Comparison of ENCODE assay signal across 21 cellular contexts in the genomic region with DNA sequence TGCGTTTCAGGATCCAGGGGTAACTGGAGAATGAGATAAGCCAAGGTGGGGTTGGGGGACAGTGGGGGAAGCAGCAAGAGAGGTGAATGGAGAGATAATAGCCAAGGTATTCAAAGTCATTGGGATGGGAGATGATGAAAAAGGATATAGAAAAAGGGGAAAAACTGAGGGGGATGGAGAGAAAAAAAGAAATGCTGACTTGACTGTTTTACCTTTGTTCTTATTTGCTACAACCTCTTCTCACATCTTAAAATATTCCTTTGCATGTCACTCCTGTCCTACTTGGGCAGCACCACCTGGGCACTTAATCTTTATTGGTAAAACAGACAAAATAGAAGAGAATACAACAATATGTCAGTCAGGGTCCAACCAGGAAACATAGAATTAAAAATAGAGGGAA. TPM values are rescaled to one million over a fixed set of nuclear protein-coding genes. Genes with fewer than 3 reads are reported as not detected.
DNase-seq lines count a peak whose midpoint lies in the region; ATAC-seq, FAIRE-seq and TF ChIP-seq lines count a peak whose summit lies in the region.
"Had no signal": no experiment of that assay in that cellular context is flagged by ENCODE, and none has a peak within 500 bp of the region (broad histone marks: within the 10 kb centered on the region; RNA-seq: fewer than 3 reads in every experiment).

No MANE protein-coding gene starts in this region.

- H4K20me1 ChIP-seq in IMR-90 (ENCODE audit: insufficient read depth, low read length), result no peaks in the 10 kb centered on the region
- no peaks in the 10 kb centered on the region for H4K20me1 ChIP-seq in H1 (replicated peaks in 1 of 2; ENCODE audit: control insufficient read depth in 1 of 2, insufficient read depth in 2 of 2, low read length in 2 of 2)
- H4K20me1 ChIP-seq: BLaER1 treated with 17β-estradiol and CSF1 and Interleukin-3, amounts not matched to agents 10 nM and 100 nM had no signal

- no peak overlapping the region for H3K27ac Mint-ChIP-seq in stimulated activated effector memory CD8-positive, alpha-beta T cell treated with anti-CD3 and anti-CD28 coated beads, Interleukin-12 subunit alpha, Interleukin-12 subunit beta, amount 100 ng/mL, for 72 hours
- H3K27ac Mint-ChIP-seq: B cell; CD4-positive, alpha-beta T cell; CD8-positive, alpha-beta T cell had no signal

- POLR2A ChIA-PET in A549 (lab: Yijun Ruan, JAX) (no interaction called here), IMR-90 (lab: Charles Lee; ENCODE audit: unreplicated experiment) (no interaction called here), H1 (lab: Charles Lee; ENCODE audit: partially characterized antibody) (no interaction called here)

- no peak overlapping the region for H2BK20ac ChIP-seq in IMR-90 (ENCODE audit: low read depth, low read length)
- H2BK20ac ChIP-seq in H1 (ENCODE audit: low read length), result no peak overlapping the region

- H3K79me1 ChIP-seq in IMR-90 (ENCODE audit: low read depth in 1 of 2, low read length in 2 of 2) (no peaks in the 10 kb centered on the region), H1 (ENCODE audit: low read depth, low read length) (no peaks in the 10 kb centered on the region)

- H3K4me3 Mint-ChIP-seq in stimulated activated effector memory CD8-positive, alpha-beta T cell treated with anti-CD3 and anti-CD28 coated beads, Interleukin-12 subunit alpha, Interleukin-12 subunit beta, amount 100 ng/mL, for 72 hours, result no peak overlapping the region
- H3K4me3 Mint-ChIP-seq: B cell; CD4-positive, alpha-beta T cell; CD8-positive, alpha-beta T cell had no signal

- intact Hi-C loops in IMR-90 (cut with micrococcal nuclease), result no loop called here

- H3K36me3 ChIP-seq in IMR-90 (ENCODE audit: control insufficient read depth, insufficient read depth, low read length), result no peaks in the 10 kb centered on the region
- no peaks in the 10 kb centered on the region for H3K36me3 ChIP-seq in H1 (ENCODE audit: control insufficient read depth in 2 of 4, insufficient read depth in 4 of 4, low read length in 3 of 4)
- H3K36me3 ChIP-seq: BLaER1 treated with 17β-estradiol and CSF1 and Interleukin-3, amounts not matched to agents 10 nM and 100 nM had no signal

- no peaks in the 10 kb centered on the region for H3K36me3 Mint-ChIP-seq in stimulated activated effector memory CD8-positive, alpha-beta T cell treated with anti-CD3 and anti-CD28 coated beads, Interleukin-12 subunit alpha, Interleukin-12 subunit beta, amount 100 ng/mL, for 72 hours
- H3K36me3 Mint-ChIP-seq: CD8-positive, alpha-beta T cell had no signal

- H3K14ac ChIP-seq in IMR-90 (replicated peaks; ENCODE audit: low read depth, low read length) (no peak overlapping the region), H1 (ENCODE audit: insufficient read length) (no peak overlapping the region)

- TF ChIP-seq CTCF in A549 (IDR thresholded peaks at IDR 0.05), result no peak
- no peak for TF ChIP-seq CTCF in IMR-90 (conservative IDR thresholded peaks at IDR 0.05; ENCODE audit: low read depth, low read length)
- no peak for TF ChIP-seq CTCF in H1 (IDR thresholded peaks at IDR 0.05; ENCODE audit: control extremely low read depth in 1 of 3, insufficient read depth in 1 of 3, low read depth in 1 of 3, low read length in 3 of 3)
- TF ChIP-seq CTCF in coronary artery (IDR thresholded peaks at IDR 0.05), result no peak

- TF ChIP-seq EP300 in A549 (IDR thresholded peaks at IDR 0.05) (no peak), H1 (IDR thresholded peaks at IDR 0.05; ENCODE audit: borderline replicate concordance in 1 of 2, low read depth in 2 of 2, low read length in 2 of 2) (no peak)

- H2BK120ac ChIP-seq in IMR-90 (ENCODE audit: low read depth, low read length) (no peak overlapping the region), H1 (replicated peaks; ENCODE audit: low read depth, low read length) (no peak overlapping the region)

- H2AK5ac ChIP-seq in IMR-90 (ENCODE audit: low read depth, low read length), result no peak overlapping the region
- no peak overlapping the region for H2AK5ac ChIP-seq in H1 (ENCODE audit: low read depth, low read length)

- no peak overlapping the region for H2AK9ac ChIP-seq in IMR-90 (replicated peaks; ENCODE audit: low read depth, low read length, poor library complexity)

- H3K27ac ChIP-seq in A549, result no peak overlapping the region
- no peak overlapping the region for H3K27ac ChIP-seq in IMR-90 (ENCODE audit: insufficient read depth, low read length)
- H3K27ac ChIP-seq in H1 (ENCODE audit: low read depth, low read length), result no peak overlapping the region
- no peak overlapping the region for H3K27ac ChIP-seq in coronary artery
- H3K27ac ChIP-seq: BLaER1 treated with 17β-estradiol and CSF1 and Interleukin-3, amounts not matched to agents 10 nM and 100 nM; C4-2B had no signal

- H3K23ac ChIP-seq in IMR-90 (ENCODE audit: low read depth, low read length), result no peak overlapping the region
- no peak overlapping the region for H3K23ac ChIP-seq in H1 (ENCODE audit: insufficient read length)

- no peaks in the 10 kb centered on the region for H3K23me2 ChIP-seq in H1 (ENCODE audit: low read depth, low read length)

- no peak overlapping the region for H4K91ac ChIP-seq in IMR-90 (ENCODE audit: insufficient read depth, low read depth, low read length)
- no peak overlapping the region for H4K91ac ChIP-seq in H1 (replicated peaks; ENCODE audit: insufficient read length, low read length)

- no peak overlapping the region for H3K4me2 ChIP-seq in A549
- H3K4me2 ChIP-seq in IMR-90 (ENCODE audit: low read depth, low read length), result no peak overlapping the region
- no peak overlapping the region for H3K4me2 ChIP-seq in H1 (ENCODE audit: insufficient read depth in 1 of 2, low read depth in 2 of 2, low read length in 2 of 2)
- H3K4me2 ChIP-seq: BLaER1 treated with 17β-estradiol and CSF1 and Interleukin-3, amounts not matched to agents 10 nM and 100 nM had no signal

- H2BK12ac ChIP-seq in H1 (ENCODE audit: low read depth, low read length), result no peak overlapping the region

- FAIRE-seq in A549 (lab: Jason Lieb, UNC), result no peak
- no peak for FAIRE-seq in H1 (lab: Jason Lieb, UNC)
- FAIRE-seq: A204.1, D721Med, G401.6, GM12891, GM19239 had no signal

- no peaks in the 10 kb centered on the region for H3K9me3 ChIP-seq in A549
- no peaks in the 10 kb centered on the region for H3K9me3 ChIP-seq in IMR-90 (ENCODE audit: control insufficient read depth, insufficient read depth, low read length)
- no peaks in the 10 kb centered on the region for H3K9me3 ChIP-seq in H1 (ENCODE audit: insufficient read depth in 2 of 2, low read depth in 1 of 2, low read length in 1 of 2)
- H3K9me3 ChIP-seq: BLaER1 treated with 17β-estradiol and CSF1 and Interleukin-3, amounts not matched to agents 10 nM and 100 nM; Caco-2 had no signal

- H3K56ac ChIP-seq in IMR-90 (ENCODE audit: extremely low read depth, insufficient read depth, low read length) (no peak overlapping the region), H1 (replicated peaks; ENCODE audit: insufficient read length, low read depth, low read length) (no peak overlapping the region)

- no peak overlapping the region for H2BK5ac ChIP-seq in IMR-90 (ENCODE audit: low read depth, low read length, poor library complexity, severe bottlenecking)
- no peak overlapping the region for H2BK5ac ChIP-seq in H1 (ENCODE audit: low read depth, low read length)

- H3K4me3 ChIP-seq in A549 (no peak overlapping the region), IMR-90 (ENCODE audit: insufficient read depth, low read depth, low read length) (no peak overlapping the region), H1 (ENCODE audit: extremely low read depth in 1 of 4, insufficient read depth in 2 of 4, low read depth in 3 of 4, low read length in 4 of 4) (no peak overlapping the region), coronary artery (no peak overlapping the region)
- H3K4me3 ChIP-seq: BLaER1 treated with 17β-estradiol and CSF1 and Interleukin-3, amounts not matched to agents 10 nM and 100 nM had no signal

- H3K27me3 ChIP-seq in IMR-90 (ENCODE audit: control insufficient read depth, insufficient read depth, low read length) (peaks cover 3% of the 10 kb centered on the region), H1 (replicated peaks in 1 of 4; ENCODE audit: control insufficient read depth in 3 of 4, extremely low read depth in 1 of 4, insufficient read depth in 3 of 4, low read length in 3 of 4) (no peaks in the 10 kb centered on the region)
- H3K27me3 ChIP-seq: BLaER1 treated with 17β-estradiol and CSF1 and Interleukin-3, amounts not matched to agents 10 nM and 100 nM had no signal

- WGBS in A549 (ENCODE audit: missing lambda C conversion rate), result 68% methylated on average over 1 of the region's 1 CpG
- no CpG with 5 or more reads among the region's 1 CpG for WGBS in IMR-90 (ENCODE audit: extremely low coverage in 2 of 2, insufficient read length in 1 of 2), 2 experiments
- 64% methylated on average over 1 of the region's 1 CpG; no CpG with 5 or more reads in 1 of the 2 experiments for WGBS in H1 (ENCODE audit: extremely low coverage in 1 of 2, insufficient coverage in 1 of 2, insufficient read length in 1 of 2, insufficient replicate concordance in 2 of 2, low coverage in 1 of 2, low lambda C conversion rate in 2 of 2, missing lambda C conversion rate in 1 of 2), 2 experiments

- no peak overlapping the region for H3K18ac ChIP-seq in IMR-90 (ENCODE audit: low read depth, low read length)
- H3K18ac ChIP-seq in H1 (ENCODE audit: extremely low read depth, low read length), result no peak overlapping the region

- CTCF ChIA-PET in A549 (lab: Yijun Ruan, JAX) (no interaction called here), IMR-90 (lab: Yijun Ruan, JAX) (no interaction called here), H1 (lab: Charles Lee; ENCODE audit: partially characterized antibody) (no interaction called here)

- no peaks in the 10 kb centered on the region for H3K4me1 ChIP-seq in A549
- no peaks in the 10 kb centered on the region for H3K4me1 ChIP-seq in IMR-90 (ENCODE audit: control insufficient read depth, insufficient read depth, low read length)
- peaks cover 0 to 3% (median 0%) of the 10 kb centered on the region in 4 experiments; a peak in 2 of 7 replicates for H3K4me1 ChIP-seq in H1 (replicated peaks in 1 of 4; ENCODE audit: control insufficient read depth in 3 of 4, insufficient read depth in 4 of 4, low read length in 3 of 4)
- H3K4me1 ChIP-seq: BLaER1 treated with 17β-estradiol and CSF1 and Interleukin-3, amounts not matched to agents 10 nM and 100 nM; Caco-2 had no signal

- in situ Hi-C loops in IMR-90 (cut with MboI; ENCODE audit: low sequenced_read_pairs), result no loop called here

- TF ChIP-seq POLR2A in A549 (IDR thresholded peaks at IDR 0.05; ENCODE audit: low read length), result no peak
- no peak for TF ChIP-seq POLR2A in IMR-90 (IDR thresholded peaks at IDR 0.05; ENCODE audit: low read depth, low read length)
- no peak for TF ChIP-seq POLR2A in H1 (IDR thresholded peaks at IDR 0.05; ENCODE audit: control extremely low read depth in 1 of 2, low read depth in 2 of 2, low read length in 2 of 2)

- BruUV-seq in IMR-90 (replicated peaks; lab: Mats Ljungman, UMichigan), result no TSS peak

- dilution Hi-C loops in IMR-90 (cut with HindIII; ENCODE audit: low sequenced_read_pairs, unreplicated experiment), result no loop called here

- H3K9me3 Mint-ChIP-seq in stimulated activated effector memory CD8-positive, alpha-beta T cell treated with anti-CD3 and anti-CD28 coated beads, Interleukin-12 subunit alpha, Interleukin-12 subunit beta, amount 100 ng/mL, for 72 hours, result no peaks in the 10 kb centered on the region
- H3K9me3 Mint-ChIP-seq: CD8-positive, alpha-beta T cell had no signal

- no peak overlapping the region for H3K9ac ChIP-seq in IMR-90 (ENCODE audit: low read depth, low read length)
- H3K9ac ChIP-seq in H1 (replicated peaks in 1 of 4; ENCODE audit: extremely low read depth in 1 of 4, low read depth in 3 of 4, low read length in 3 of 4), result no peak overlapping the region
- H3K9ac ChIP-seq: BLaER1 treated with 17β-estradiol and CSF1 and Interleukin-3, amounts not matched to agents 10 nM and 100 nM had no signal

- no peaks in the 10 kb centered on the region for H3K79me2 ChIP-seq in H1 (ENCODE audit: control insufficient read depth in 1 of 2, insufficient read depth in 2 of 2, low read length in 2 of 2)

- no peak overlapping the region for H4K5ac ChIP-seq in IMR-90 (ENCODE audit: low read depth, low read length)
- H4K5ac ChIP-seq in H1 (ENCODE audit: insufficient read length, low read depth, low read length), result no peak overlapping the region

- no peaks in the 10 kb centered on the region for H3K4me1 Mint-ChIP-seq in stimulated activated effector memory CD8-positive, alpha-beta T cell treated with anti-CD3 and anti-CD28 coated beads, Interleukin-12 subunit alpha, Interleukin-12 subunit beta, amount 100 ng/mL, for 72 hours
- H3K4me1 Mint-ChIP-seq: B cell had no signal

- no peak overlapping the region for H4K8ac ChIP-seq in IMR-90 (ENCODE audit: low read depth in 2 of 2, low read length in 2 of 2)
- no peak overlapping the region for H4K8ac ChIP-seq in H1 (ENCODE audit: extremely low read depth, insufficient read depth, low read length)

- DNase-seq in A549 (ENCODE audit: low read depth in 1 of 2, low spot score in 1 of 2) (no peak), IMR-90 (no peak), H1 (ENCODE audit: low read depth in 1 of 2, low spot score in 2 of 2) (no peak), coronary artery (ENCODE audit: low spot score) (no peak)
- no peak for DNase-seq in stimulated activated effector memory CD8-positive, alpha-beta T cell treated with anti-CD3 and anti-CD28 coated beads, Interleukin-12 subunit alpha, Interleukin-12 subunit beta, amount 100 ng/mL, for 72 hours (ENCODE audit: low spot score in 2 of 2)
- DNase-seq: 8988T; AML-193; Caco-2; Calu3; CD4-positive, alpha-beta T cell; CD8-positive, alpha-beta T cell; DMS79 treated with DMSO at 0.1 percent for 48 hours; GF-D8 had no signal

- no peak overlapping the region for H3K4ac ChIP-seq in IMR-90 (ENCODE audit: low read depth, low read length)
- no peak overlapping the region for H3K4ac ChIP-seq in H1 (replicated peaks; ENCODE audit: insufficient read length, low read depth, low read length)

- ATAC-seq in A549 (no peak), IMR-90 (ENCODE audit: low read depth) (no peak)
- ATAC-seq in stimulated activated effector memory CD8-positive, alpha-beta T cell treated with anti-CD3 and anti-CD28 coated beads, Interleukin-12 subunit alpha, Interleukin-12 subunit beta, amount 100 ng/mL, for 72 hours, result no peak
- ATAC-seq: CD8-positive, alpha-beta T cell had no signal

- no peak overlapping the region for H2AFZ ChIP-seq in IMR-90 (replicated peaks; ENCODE audit: low read length, poor library complexity)
- H2AFZ ChIP-seq in H1 (ENCODE audit: low read length), result no peak overlapping the region

- H2BK15ac ChIP-seq in IMR-90 (ENCODE audit: low read depth, low read length), result no peak overlapping the region
- H2BK15ac ChIP-seq in H1 (ENCODE audit: low read length), result no peak overlapping the region

- TF ChIP-seq RAD21 in A549 (conservative IDR thresholded peaks at IDR 0.05 in 1 of 2, IDR thresholded peaks at IDR 0.05 in 1 of 2) (no peak), IMR-90 (IDR thresholded peaks at IDR 0.05; ENCODE audit: low read length) (no peak), H1 (IDR thresholded peaks at IDR 0.05 in 1 of 2, conservative IDR thresholded peaks at IDR 0.05 in 1 of 2; ENCODE audit: low read depth in 2 of 2, low read length in 2 of 2) (no peak)

- no peaks in the 10 kb centered on the region for H3K9me1 ChIP-seq in IMR-90 (ENCODE audit: insufficient read depth, low read length)

RNA-seq across cellular contexts. Expression of a gene that starts 56.0 kb away (rescaled TPM):
- polyA plus RNA-seq in A549 (2011; rRNA removed) (31.4 and 32.6 TPM in 2 replicates), A549 (2017; fragmentation: RNase III; extraction: RNeasy Plus Mini Kit Qiagen cat#74134 plus additional on column Dnase treatment) (16.0 TPM in 3 replicates), IMR-90 (2012; rRNA removed) (23.9 and 29.2 TPM in 2 replicates), H1 (2011; rRNA removed) (9.1 and 14.6 TPM in 2 replicates)
- 5.7 and 6.8 TPM in 2 replicates for polyA plus RNA-seq in A549 (2012; cell fraction: cytosol; rRNA removed)
- 6.0 and 9.2 TPM in 2 replicates for polyA plus RNA-seq in A549 (2012; cell fraction: nucleus; rRNA removed)
- polyA minus RNA-seq in A549 (2011; rRNA and poly(A)+ RNA removed), result 37.5 and 49.6 TPM in 2 replicates
- total RNA-seq in IMR-90 (2012; rRNA removed), result 60.4 and 72.8 TPM in 2 replicates
- 6.0 and 7.3 TPM in 2 replicates for polyA plus RNA-seq in IMR-90 (2012; cell fraction: cytosol; rRNA removed)
- 7.8 and 56.8 TPM in 2 replicates for polyA plus RNA-seq in IMR-90 (2012; cell fraction: nucleus; rRNA removed; ENCODE audit: low replicate concordance)
- 25.2 and 26.0 TPM in 2 replicates for total RNA-seq in H1 (2021; fragmentation: NEBNext Ultra II Directional; extraction: Animal tissue kit (Norgen Biotek cat#: 25700))
- 12.2 TPM for polyA plus RNA-seq in H1 (2011; cell fraction: cytosol; rRNA removed)
- polyA plus RNA-seq in H1 (2011; cell fraction: nucleus; rRNA removed), result 18.0 TPM
- polyA plus RNA-seq in H1 (2012, experiment 1 of 2), result 8.1 to 15.4 TPM (median 11.1 TPM) in 4 replicates
- polyA plus RNA-seq in H1 (2012, experiment 2 of 2), result 0.88 TPM
- 12.3 TPM for polyA plus RNA-seq in H1 (2013, experiment 1 of 2)
- polyA plus RNA-seq in H1 (2013, experiment 2 of 2), result 11.1 TPM
- 87.4 and 110 TPM in 2 replicates for polyA minus RNA-seq in H1 (2011; rRNA and poly(A)+ RNA removed)
- polyA minus RNA-seq in H1 (2011; cell fraction: cytosol; rRNA and poly(A)+ RNA removed), result 18.9 TPM
- polyA minus RNA-seq in H1 (2011; cell fraction: nucleus; rRNA and poly(A)+ RNA removed), result 82.0 TPM
